ENCODE assay signal across 20 cellular contexts in genomic region chr3:172844428-172844827, GRCh38.
DNase-seq lines count a peak whose midpoint lies in the region; ATAC-seq and TF ChIP-seq lines count a peak whose summit lies in the region.
"Had no signal": no experiment of that assay in that cellular context is flagged by ENCODE, and none has a peak within 500 bp of the region (broad histone marks: within the 10 kb centered on the region; RNA-seq: fewer than 3 reads in every experiment).

No MANE protein-coding gene starts in this region.

- TF ChIP-seq CTCF in BE2C (IDR thresholded peaks at IDR 0.05; ENCODE audit: low read depth, low read length), result no peak
- no peak for TF ChIP-seq CTCF in LNCaP clone FGC (IDR thresholded peaks at IDR 0.05; ENCODE audit: control insufficient read depth, extremely low read depth, insufficient read depth)

- DNase-seq in BE2C, result peak; percentile 6
- peak; percentile 6 for DNase-seq in LNCaP clone FGC (ENCODE audit: low read depth)
- DNase-seq in SK-N-DZ (ENCODE audit: low spot score), result peak; percentile 96
- DNase-seq in left kidney (ENCODE audit: low read depth, low spot score), result peak; percentile 12
- no peak for DNase-seq in GM03348 (ENCODE audit: low spot score)
- DNase-seq in NK-92 (lab: John Stamatoyannopoulos, UW; ENCODE audit: unreplicated experiment), result no peak
- no peak for DNase-seq in OCI-M2 (lab: John Stamatoyannopoulos, UW; ENCODE audit: unreplicated experiment)
- DNase-seq: Caco-2; CD4-positive, CD25-positive, alpha-beta regulatory T cell; GDM1; GM23248; HCEC 1CT; KBM-7; NCI-H187 treated with DMSO at 0.1 percent for 48 hours; NCI-H2227 treated with DMSO at 0.1 percent for 48 hours; NCI-H510A treated with DMSO at 0.1 percent for 48 hours; Peyer's patch had no signal

- no peaks in the 10 kb centered on the region for H3K9me3 ChIP-seq in BE2C
- H3K9me3 ChIP-seq: Caco-2, Peyer's patch had no signal

- H3K27me3 ChIP-seq in BE2C, result no peaks in the 10 kb centered on the region
- H3K27me3 ChIP-seq: Peyer's patch had no signal

- no peaks in the 10 kb centered on the region for H3K36me3 ChIP-seq in BE2C
- H3K36me3 ChIP-seq: Peyer's patch had no signal

- no peak for ATAC-seq in GM19351 (IDR thresholded peaks at IDR 0.05; ENCODE audit: unreplicated experiment)
- ATAC-seq: Right ventricle myocardium inferior had no signal

- H3K4me3 ChIP-seq in BE2C (ENCODE audit: low read depth, low read length) (no peak overlapping the region), LNCaP clone FGC (ENCODE audit: low read depth, low read length) (no peak overlapping the region)
- H3K4me3 ChIP-seq: GM23248, Peyer's patch, SK-N-MC had no signal

- peaks cover 4% of the 10 kb centered on the region for H3K4me1 ChIP-seq in BE2C
- H3K4me1 ChIP-seq: Caco-2, Peyer's patch had no signal

Comparison
In these comparisons a context has a peak if more than half of its experiments do, and no peak if none do; other contexts are left out.
1. DNase-seq: peak in BE2C (single experiment), LNCaP clone FGC (single experiment), SK-N-DZ (single experiment) and left kidney (single experiment); none in GM03348 (single experiment), NK-92 (single experiment) and OCI-M2 (single experiment).